25 cellular contexts compared by ENCODE assay signal in the genomic region with DNA sequence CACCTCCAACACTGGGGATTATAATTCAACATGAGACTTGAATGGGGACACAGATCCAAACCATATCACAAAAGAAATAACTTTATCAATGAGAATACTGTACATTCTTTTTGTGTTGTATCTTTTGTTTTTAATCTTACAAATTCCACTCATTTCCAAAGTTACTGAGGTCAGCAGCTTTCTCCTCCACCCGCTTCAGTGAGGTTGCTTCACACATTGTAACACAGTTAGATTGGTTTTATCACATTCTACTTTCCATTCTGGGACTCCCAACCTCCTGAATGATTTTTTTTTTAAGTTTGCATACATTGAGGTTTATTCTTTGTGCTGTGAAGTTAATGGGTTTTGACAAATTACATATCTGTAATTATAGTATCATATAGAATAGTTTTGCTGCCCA. TPM values are rescaled to one million over a fixed set of nuclear protein-coding genes. Genes with fewer than 3 reads are reported as not detected.
"Had no signal": no experiment of that assay in that cellular context is flagged by ENCODE, and none has a peak within 500 bp of the region (broad histone marks: within the 10 kb centered on the region; RNA-seq: fewer than 3 reads in every experiment).

No MANE protein-coding gene starts in this region.

- H3K4me3 Mint-ChIP-seq: activated CD4-positive, alpha-beta memory T cell treated with anti-CD3 and anti-CD28 coated beads, Interleukin-2, amount 10 ng/mL, durations not matched to agents 7 days and 5 days; activated naive CD4-positive, alpha-beta T cell treated with anti-CD3 and anti-CD28 coated beads for 36 hours; activated naive CD8-positive, alpha-beta T cell; activated T-helper 17 cell treated with anti-CD3 and anti-CD28 coated beads, Interleukin-2, amount 50 U/mL, for 72 hours had no signal

- H3K4me1 ChIP-seq: breast epithelium, Peyer's patch, SJCRH30 had no signal

- H3K36me3 Mint-ChIP-seq: activated naive CD8-positive, alpha-beta T cell had no signal

- H3K27ac Mint-ChIP-seq: activated CD4-positive, alpha-beta memory T cell treated with anti-CD3 and anti-CD28 coated beads, Interleukin-2, amount 10 ng/mL, durations not matched to agents 7 days and 5 days; activated naive CD4-positive, alpha-beta T cell treated with anti-CD3 and anti-CD28 coated beads for 36 hours; activated naive CD8-positive, alpha-beta T cell; activated T-helper 17 cell treated with anti-CD3 and anti-CD28 coated beads, Interleukin-2, amount 50 U/mL, for 72 hours had no signal

- H3K9me3 Mint-ChIP-seq: activated T-helper 17 cell treated with anti-CD3 and anti-CD28 coated beads, Interleukin-2, amount 50 U/mL, for 72 hours had no signal

- H3K4me1 Mint-ChIP-seq: activated CD4-positive, alpha-beta memory T cell treated with anti-CD3 and anti-CD28 coated beads, Interleukin-2, amount 10 ng/mL, durations not matched to agents 7 days and 5 days; activated T-helper 17 cell treated with anti-CD3 and anti-CD28 coated beads, Interleukin-2, amount 50 U/mL, for 72 hours had no signal

- H3K36me3 ChIP-seq: breast epithelium, Peyer's patch, SJCRH30 had no signal

- ATAC-seq: activated T-helper 17 cell treated with anti-CD3 and anti-CD28 coated beads, Interleukin-2, amount 50 U/mL, for 72 hours had no signal

- H3K4me3 ChIP-seq: breast epithelium, Peyer's patch, SJCRH30 had no signal

- H3K27ac ChIP-seq: breast epithelium, Peyer's patch, RWPE1, SJCRH30, VCaP had no signal

- DNase-seq: activated CD4-positive, alpha-beta memory T cell treated with anti-CD3 and anti-CD28 coated beads, Interleukin-2, amount 10 ng/mL, durations not matched to agents 7 days and 5 days; activated CD4-positive, alpha-beta T cell treated with anti-CD3 and anti-CD28 coated beads, Interleukin-2, amount 50 U/mL, for 1 hour; activated CD4-positive, CD25-positive, alpha-beta regulatory T cell; activated gamma-delta T cell; activated naive CD4-positive, alpha-beta T cell treated with anti-CD3 and anti-CD28 coated beads for 36 hours; activated T-cell treated with anti-CD3 and anti-CD28 coated beads for 4 hours; activated T-cell treated with anti-CD3 and anti-CD28 coated beads, Interleukin-2, amount 50 U/mL, for 48 hours; MM.1S; NCI-H1105 treated with DMSO at 0.1 percent for 48 hours; NCI-H1436 treated with DMSO at 0.1 percent for 48 hours; NCI-H187; NCI-H2081; NCI-H510A treated with DMSO at 0.1 percent for 48 hours; NCI-H69; NK-92 treated with Interleukin-12 subunit alpha and Interleukin-12 subunit beta, amount 100 ng/mL, for 24 hours; Peyer's patch; Right ventricle myocardium superior; SJCRH30; SK-N-SH; T-helper 1 cell had no signal

- H3K9me3 ChIP-seq: SK-N-SH had no signal

- H3K27me3 ChIP-seq: breast epithelium, Peyer's patch, SJCRH30 had no signal

RNA-seq across cellular contexts. Expression of gene DDAH1, which starts 43.8 kb away (rescaled TPM):
- total RNA-seq: activated CD4-positive, alpha-beta memory T cell treated with anti-CD3 and anti-CD28 coated beads, Interleukin-2, amount 10 ng/mL, durations not matched to agents 7 days and 5 days; activated naive CD4-positive, alpha-beta T cell treated with anti-CD3 and anti-CD28 coated beads for 36 hours had no signal
